8 cellular contexts compared by ENCODE assay signal in genomic region chr2:205681836-205682238, GRCh38. TPM values are rescaled to one million over a fixed set of nuclear protein-coding genes. Genes with fewer than 3 reads are reported as not detected.
A peak's percentile ranks its signal among the peaks of the same experiment; 100 is the strongest.
DNase-seq lines count a peak whose midpoint lies in the region; ATAC-seq lines count a peak whose summit lies in the region.

No MANE protein-coding gene starts in this region.

- peak; percentile 12 for DNase-seq in DMS53 treated with DMSO at 0.1 percent for 48 hours (lab: John Stamatoyannopoulos, UW; ENCODE audit: unreplicated experiment)
- peak; percentile 48 for DNase-seq in NCI-H69 (lab: John Stamatoyannopoulos, UW)
- no peak for DNase-seq in pons (ENCODE audit: low spot score)
- DNase-seq in superior temporal gyrus (ENCODE audit: extremely low spot score), result no peak

- H3K4me3 ChIP-seq in ectodermal cell (ENCODE audit: insufficient read depth, low read depth, low read length) (peak overlapping the region; percentile 60), muscle layer of duodenum (ENCODE audit: low read depth in 1 of 2, low read length in 2 of 2) (peak overlapping the region; percentile 64 to 90)

- H3K27me3 ChIP-seq in ectodermal cell (ENCODE audit: control insufficient read depth, insufficient read depth, low read length, poor library complexity, severe bottlenecking), result peaks cover 31% of the 10 kb centered on the region
- H3K27me3 ChIP-seq in muscle layer of duodenum (ENCODE audit: low read depth, low read length), result peaks cover 11% of the 10 kb centered on the region

- peak; percentile 39 for ATAC-seq in GM21367 (IDR thresholded peaks at IDR 0.05; ENCODE audit: unreplicated experiment)
- no peak for ATAC-seq in GM21825 (IDR thresholded peaks at IDR 0.05; ENCODE audit: unreplicated experiment)

- H3K36me3 ChIP-seq in ectodermal cell (ENCODE audit: control insufficient read depth, insufficient read depth, low read length), result no peaks in the 10 kb centered on the region
- H3K36me3 ChIP-seq in muscle layer of duodenum (ENCODE audit: control insufficient read depth in 1 of 2, insufficient read depth in 2 of 2, low read length in 2 of 2), result no peaks in the 10 kb centered on the region

- peaks cover 14% of the 10 kb centered on the region for H3K4me1 ChIP-seq in ectodermal cell (ENCODE audit: control insufficient read depth, insufficient read depth, low read length)
- peaks cover 0 to 4% of the 10 kb centered on the region in 2 donors for H3K4me1 ChIP-seq in muscle layer of duodenum (ENCODE audit: control insufficient read depth in 1 of 2, insufficient read depth in 2 of 2, low read length in 2 of 2)

- H3K27ac ChIP-seq in ectodermal cell (ENCODE audit: insufficient read depth, low read depth, low read length, poor library complexity, severe bottlenecking), result no peak overlapping the region
- H3K27ac ChIP-seq in muscle layer of duodenum (ENCODE audit: low read length), result peak overlapping the region; percentile 35

- WGBS in ectodermal cell, 2 experiments, result 0 to 1% methylated on average over 42 of the region's 42 CpGs

- H3K9me3 ChIP-seq in ectodermal cell (ENCODE audit: control insufficient read depth, low read length) (no peaks in the 10 kb centered on the region), muscle layer of duodenum (ENCODE audit: control insufficient read depth in 1 of 2, low read length in 2 of 2) (no peaks in the 10 kb centered on the region)

RNA-seq across cellular contexts. Expression of gene NRP2, which starts 0.5 kb away (rescaled TPM):
- 264 TPM for polyA plus RNA-seq in ectodermal cell (2013, experiment 1 of 4)
- polyA plus RNA-seq in ectodermal cell (2013, experiment 2 of 4), result 199 TPM
- polyA plus RNA-seq in ectodermal cell (2013, experiment 3 of 4), result 129 TPM
- polyA plus RNA-seq in ectodermal cell (2013, experiment 4 of 4), result 139 TPM

Comparison
In these comparisons a context has a peak if more than half of its experiments do, and no peak if none do; other contexts are left out.
1. DNase-seq: peak in DMS53 treated with DMSO at 0.1 percent for 48 hours (single experiment) and NCI-H69 (single experiment); none in pons (single experiment) and superior temporal gyrus (single experiment).